Comparison of ENCODE assay signal across 22 cellular contexts in genomic region chr2:62432407-62432806, GRCh38.
"Had no signal": no experiment of that assay in that cellular context is flagged by ENCODE, and none has a peak within 500 bp of the region (broad histone marks: within the 10 kb centered on the region; RNA-seq: fewer than 3 reads in every experiment).

No MANE protein-coding gene starts in this region.

- H3K4me3 ChIP-seq: coronary artery, dorsolateral prefrontal cortex, esophagus muscularis mucosa, gastroesophageal sphincter, heart left ventricle, hepatocyte, left lung, lower lobe of right lung, mucosa of descending colon had no signal

- H3K4me1 ChIP-seq: esophagus muscularis mucosa, foreskin keratinocyte, gastroesophageal sphincter, heart left ventricle, left lung, lower lobe of right lung had no signal

- ATAC-seq: foreskin keratinocyte, gastroesophageal sphincter, heart left ventricle, left cardiac atrium, left lung, left ventricle myocardium superior, lower lobe of right lung, mucosa of descending colon had no signal

- H3K27ac ChIP-seq: coronary artery, dorsolateral prefrontal cortex, esophagus muscularis mucosa, foreskin keratinocyte, gastroesophageal sphincter, heart left ventricle, hepatocyte, left lung, lower lobe of right lung had no signal

- DNase-seq: dermis blood vessel endothelial cell; dorsolateral prefrontal cortex; effector CD4-positive, alpha-beta T cell; effector memory CD4-positive, alpha-beta T cell; foreskin keratinocyte; hypothalamus; immature natural killer cell; left cardiac atrium; left lung; left ventricle myocardium superior; lower lobe of right lung; mesenchymal stem cell; mucosa of descending colon had no signal

- H3K36me3 ChIP-seq: esophagus muscularis mucosa, gastroesophageal sphincter, heart left ventricle, left lung, lower lobe of right lung had no signal

- H3K79me2 ChIP-seq: hepatocyte had no signal

- H3K4me2 ChIP-seq: hepatocyte had no signal

- FAIRE-seq: colon, endothelial cell of umbilical vein, frontal cortex, keratinocyte had no signal

- H3K27me3 ChIP-seq: dorsolateral prefrontal cortex, esophagus muscularis mucosa, foreskin keratinocyte, gastroesophageal sphincter, heart left ventricle, hepatocyte, left lung had no signal

- H2AFZ ChIP-seq: hepatocyte had no signal

- H3K9me3 ChIP-seq: esophagus muscularis mucosa, gastroesophageal sphincter, left lung, lower lobe of right lung, mucosa of descending colon had no signal
